8 cellular contexts compared by ENCODE assay signal in the genomic region with DNA sequence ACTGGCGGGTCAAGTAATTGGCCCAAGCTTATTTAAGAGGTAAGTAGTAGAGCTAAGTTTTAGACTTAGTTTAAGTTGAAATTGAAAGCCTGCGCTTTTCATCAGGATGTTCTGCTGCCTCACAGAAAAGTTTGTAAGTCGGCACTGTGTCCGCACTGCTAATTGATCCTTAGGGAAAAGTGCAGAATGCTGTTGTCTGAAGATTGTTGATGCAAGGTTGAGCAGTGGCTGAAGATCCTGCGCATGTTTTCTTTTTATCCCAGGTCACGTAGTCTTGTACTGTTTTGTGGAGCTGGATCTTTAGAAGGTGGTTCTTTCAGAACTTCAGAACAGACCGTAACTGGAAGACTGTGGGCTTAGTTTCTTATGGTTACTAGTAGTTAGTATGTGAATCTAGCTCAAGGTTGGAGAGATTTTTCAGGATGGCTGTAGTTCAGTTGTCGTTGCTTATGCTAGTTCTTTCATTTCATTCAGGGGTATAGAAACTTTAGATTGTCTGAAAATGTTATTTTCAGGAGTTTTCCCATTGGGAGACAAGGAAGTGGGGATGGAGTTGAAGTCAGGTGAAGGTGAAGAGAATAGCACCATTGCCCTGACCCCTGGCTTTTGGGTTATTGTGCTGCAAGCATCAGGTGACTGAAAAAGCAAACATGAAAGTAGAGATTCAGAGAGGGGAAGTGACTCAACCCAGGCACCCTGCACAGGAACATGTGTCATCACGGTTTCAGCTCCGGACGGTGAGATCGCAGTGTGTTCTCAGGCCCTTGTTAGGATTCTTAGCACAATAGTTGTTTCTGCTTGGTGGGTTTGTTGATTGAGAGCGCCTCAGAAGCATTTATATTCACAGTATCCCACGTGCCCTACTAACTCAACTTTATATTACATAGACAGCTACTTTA. TPM values are rescaled to one million over a fixed set of nuclear protein-coding genes. Genes with fewer than 3 reads are reported as not detected.
DNase-seq lines count a peak whose midpoint lies in the region; ATAC-seq, FAIRE-seq and TF ChIP-seq lines count a peak whose summit lies in the region.

No MANE protein-coding gene starts in this region.

- H3K36me3 ChIP-seq in kidney epithelial cell (ENCODE audit: control insufficient read depth, insufficient read depth, low read length), result no peaks in the 10 kb centered on the region

- H3K4me3 ChIP-seq in astrocyte of the cerebellum (ENCODE audit: low read depth, low read length) (no peak overlapping the region), kidney epithelial cell (ENCODE audit: low read depth, low read length) (no peak overlapping the region)

- in situ Hi-C loops in astrocyte of the cerebellum (cut with HindIII; ENCODE audit: low sequenced_read_pairs), result loop anchor here (5.0 kb wide), 1 partner anchor 76 kb away; no protein-coding TSS in a partner anchor

- ATAC-seq in GM21528 (IDR thresholded peaks at IDR 0.05; ENCODE audit: low FRiP score, unreplicated experiment), result peak; percentile 96

- no peak for FAIRE-seq in HTR-8/SVneo (lab: Jason Lieb, UNC)

- H3K27me3 ChIP-seq in kidney epithelial cell (ENCODE audit: control insufficient read depth, insufficient read depth, low read length), result no peaks in the 10 kb centered on the region

- DNase-seq in Daoy (ENCODE audit: low read depth) (peak; percentile 91), HTR-8/SVneo (ENCODE audit: insufficient read length, low spot score) (peak; percentile 69), T-helper 2 cell (peak; percentile 12 to 90 (median 51)), astrocyte of the cerebellum (ENCODE audit: low read depth) (peak; percentile 69), kidney epithelial cell (ENCODE audit: low read depth) (peak; percentile 93), NCI-H82 treated with DMSO at 0.1 percent for 48 hours (lab: John Stamatoyannopoulos, UW; ENCODE audit: unreplicated experiment) (no peak)
- peak; percentile 49 to 66 for DNase-seq in stimulated activated CD4-positive, alpha-beta T cell treated with anti-CD3 and anti-CD28 coated beads, Interleukin-4, amount 100 ng/mL, for 48 hours (ENCODE audit: low read depth in 2 of 2)

- TF ChIP-seq CTCF in astrocyte of the cerebellum (IDR thresholded peaks at IDR 0.05; ENCODE audit: low read depth, low read length, missing control alignments) (no peak), kidney epithelial cell (IDR thresholded peaks at IDR 0.05; ENCODE audit: insufficient read depth, low read length, poor library complexity, severe bottlenecking) (no peak)

RNA-seq across cellular contexts. Expression of gene AKAP13, which starts 32.8 kb away (rescaled TPM):
- total RNA-seq in Daoy (2014; rRNA removed; shearing (Covaris generic)), result 9.9 and 18.5 TPM in 2 replicates
- total RNA-seq in kidney epithelial cell, result 47.5 and 54.0 TPM in 2 replicates
